ENCODE assay signal across 19 cellular contexts in the genomic region with DNA sequence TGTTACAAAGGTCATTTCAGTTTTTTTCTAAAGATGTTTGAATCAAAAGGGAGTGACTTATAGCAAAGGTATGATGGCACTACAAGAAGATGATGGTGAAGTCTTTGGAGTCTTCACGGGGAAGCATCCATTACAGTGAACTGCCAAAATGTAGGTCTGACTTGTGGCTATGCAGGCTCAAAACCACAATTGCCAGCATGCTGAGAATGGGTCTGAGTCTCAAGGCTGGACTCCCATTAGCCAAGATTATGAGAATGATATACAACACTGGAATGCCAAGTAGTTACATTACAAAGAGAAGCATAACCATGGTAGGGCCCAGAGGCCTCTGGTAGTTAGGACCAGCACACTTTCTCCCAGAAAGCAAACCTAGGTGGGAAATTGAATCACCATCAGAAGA.
DNase-seq lines count a peak whose midpoint lies in the region; ATAC-seq, FAIRE-seq and TF ChIP-seq lines count a peak whose summit lies in the region.
"Had no signal": no experiment of that assay in that cellular context is flagged by ENCODE, and none has a peak within 500 bp of the region (broad histone marks: within the 10 kb centered on the region; RNA-seq: fewer than 3 reads in every experiment).

No MANE protein-coding gene starts in this region.

- no peak overlapping the region for H3K9ac ChIP-seq in GM23248
- H3K9ac ChIP-seq: BLaER1 treated with 17β-estradiol and CSF1 and Interleukin-3, amounts not matched to agents 10 nM and 100 nM had no signal

- 76 to 92% methylated on average over 1 of the region's 1 CpG for WGBS in GM23248 (ENCODE audit: low coverage in 1 of 2, low lambda C conversion rate in 2 of 2, missing lambda C conversion rate in 2 of 2), 2 experiments
- WGBS in psoas muscle, 3 donors, result 88 to 97% (median 93%) methylated on average over 1 of the region's 1 CpG

- H3K4me1 ChIP-seq in GM23248 (ENCODE audit: insufficient read depth) (peaks cover 9% of the 10 kb centered on the region; the same call in 1 of the 2 replicates), psoas muscle (no peaks in the 10 kb centered on the region)
- H3K4me1 ChIP-seq: BLaER1 treated with 17β-estradiol and CSF1 and Interleukin-3, amounts not matched to agents 10 nM and 100 nM; HAP-1 had no signal

- in situ Hi-C loops in GM23248 (cut with MboI) (no loop called here), brain microvascular endothelial cell (cut with HindIII; ENCODE audit: low pct_ligation_motif_present, low sequenced_read_pairs) (no loop called here)

- H3K4me2 ChIP-seq in GM23248 (ENCODE audit: unreplicated experiment), result no peak overlapping the region
- H3K4me2 ChIP-seq: BLaER1 treated with 17β-estradiol and CSF1 and Interleukin-3, amounts not matched to agents 10 nM and 100 nM had no signal

- 0 out of 2 replicates have a peak, but pooled peaks cover 4% of the 10 kb centered on the region for H3F3A ChIP-seq in GM23248 (ENCODE audit: insufficient read depth)

- H4K20me1 ChIP-seq in GM23248 (ENCODE audit: insufficient read depth), result no peaks in the 10 kb centered on the region
- H4K20me1 ChIP-seq: BLaER1 treated with 17β-estradiol and CSF1 and Interleukin-3, amounts not matched to agents 10 nM and 100 nM had no signal

- intact Hi-C loops in psoas muscle (cut with DNase I), result no loop called here

- ATAC-seq in psoas muscle (no peak), omental fat pad (ENCODE audit: low FRiP score) (no peak)
- ATAC-seq: CD8-positive, alpha-beta T cell; K562 had no signal

- TF ChIP-seq CTCF in bronchial epithelial cell (IDR thresholded peaks at IDR 0.05; ENCODE audit: insufficient read depth, low read length, severe bottlenecking) (no peak), brain microvascular endothelial cell (IDR thresholded peaks at IDR 0.05; ENCODE audit: low read depth, low read length, missing control alignments) (no peak), psoas muscle (IDR thresholded peaks at IDR 0.05) (no peak), omental fat pad (IDR thresholded peaks at IDR 0.05) (no peak)

- H3K36me3 ChIP-seq in GM23248 (ENCODE audit: low read depth) (no peaks in the 10 kb centered on the region), bronchial epithelial cell (ENCODE audit: control insufficient read depth, insufficient read depth, low read length) (no peaks in the 10 kb centered on the region), brain microvascular endothelial cell (replicated peaks) (no peaks in the 10 kb centered on the region), psoas muscle (ENCODE audit: insufficient read depth in 1 of 2, low read depth in 1 of 2) (no peaks in the 10 kb centered on the region)
- H3K36me3 ChIP-seq: BLaER1 treated with 17β-estradiol and CSF1 and Interleukin-3, amounts not matched to agents 10 nM and 100 nM; HAP-1 had no signal

- H3K79me2 ChIP-seq in GM23248 (ENCODE audit: insufficient read depth), result no peaks in the 10 kb centered on the region

- no peak overlapping the region for H3K4me3 ChIP-seq in GM23248
- H3K4me3 ChIP-seq in bronchial epithelial cell (ENCODE audit: low read depth, low read length), result no peak overlapping the region
- H3K4me3 ChIP-seq in brain microvascular endothelial cell (ENCODE audit: low read depth, low read length), result no peak overlapping the region
- H3K4me3 ChIP-seq in psoas muscle, result no peak overlapping the region
- H3K4me3 ChIP-seq: BLaER1 treated with 17β-estradiol and CSF1 and Interleukin-3, amounts not matched to agents 10 nM and 100 nM; HAP-1; K562 had no signal

- H3K9me3 ChIP-seq in GM23248 (ENCODE audit: low read depth) (no peaks in the 10 kb centered on the region), psoas muscle (peaks cover 5% of the 10 kb centered on the region)
- H3K9me3 ChIP-seq: HAP-1 had no signal

- H2AFZ ChIP-seq in GM23248, result no peak overlapping the region

- no peaks in the 10 kb centered on the region for H3K9me2 ChIP-seq in GM23248 (ENCODE audit: insufficient read depth)

- H3K27ac ChIP-seq in GM23248 (no peak overlapping the region), brain microvascular endothelial cell (no peak overlapping the region), psoas muscle (no peak overlapping the region)
- H3K27ac ChIP-seq: BLaER1 treated with 17β-estradiol and CSF1 and Interleukin-3, amounts not matched to agents 10 nM and 100 nM had no signal

- peak; percentile 13 for FAIRE-seq in bronchial epithelial cell (lab: Jason Lieb, UNC)
- FAIRE-seq: A204.1, G401.6, GM12891, GM19239, HTR-8/SVneo had no signal

- no peaks in the 10 kb centered on the region for H3K27me3 ChIP-seq in GM23248 (replicated peaks; ENCODE audit: insufficient read depth)
- no peaks in the 10 kb centered on the region for H3K27me3 ChIP-seq in bronchial epithelial cell (ENCODE audit: control insufficient read depth, insufficient read depth, low read length)
- H3K27me3 ChIP-seq in brain microvascular endothelial cell (replicated peaks), result no peaks in the 10 kb centered on the region
- H3K27me3 ChIP-seq in psoas muscle (ENCODE audit: insufficient read depth in 3 of 3, low read length in 2 of 3), result peaks cover 0 to 3% (median 3%) of the 10 kb centered on the region in 3 donors
- H3K27me3 ChIP-seq: BLaER1 treated with 17β-estradiol and CSF1 and Interleukin-3, amounts not matched to agents 10 nM and 100 nM had no signal

- peak; percentile 14 for DNase-seq in GM23248
- peak; percentile 37 for DNase-seq in amniotic epithelial cell (ENCODE audit: low read depth)
- no peak for DNase-seq in bronchial epithelial cell (ENCODE audit: low read depth)
- no peak for DNase-seq in NCI-H1048 (lab: John Stamatoyannopoulos, UW)
- no peak for DNase-seq in brain microvascular endothelial cell
- no peak for DNase-seq in psoas muscle
- no peak for DNase-seq in omental fat pad (ENCODE audit: low spot score)
- DNase-seq: Calu3; CD8-positive, alpha-beta T cell; DMS79 treated with DMSO at 0.1 percent for 48 hours; IMR-90 had no signal

Comparison
In these comparisons a context has a peak if more than half of its experiments do, and no peak if none do; other contexts are left out.
1. DNase-seq: peak in GM23248 (single experiment) and amniotic epithelial cell (single experiment); none in bronchial epithelial cell (single experiment), NCI-H1048 (single experiment), brain microvascular endothelial cell (single experiment), psoas muscle (0 of 2) and omental fat pad (single experiment).